ENCODE assay signal across 19 cellular contexts in genomic region chr6:45572833-45573232, GRCh38.
A peak's percentile ranks its signal among the peaks of the same experiment; 100 is the strongest.
DNase-seq lines count a peak whose midpoint lies in the region; ATAC-seq and TF ChIP-seq lines count a peak whose summit lies in the region.
"Had no signal": no experiment of that assay in that cellular context is flagged by ENCODE, and none has a peak within 500 bp of the region (broad histone marks: within the 10 kb centered on the region; RNA-seq: fewer than 3 reads in every experiment).

No MANE protein-coding gene starts in this region.

- no peak overlapping the region for H3K14ac ChIP-seq in neuronal stem cell (ENCODE audit: low read length)

- H3K4me1 ChIP-seq in CD8-positive, alpha-beta memory T cell (ENCODE audit: insufficient read depth, low read length): peaks cover 12% of the 10 kb centered on the region
- peaks cover 0 to 5% of the 10 kb centered on the region in 2 donors for H3K4me1 ChIP-seq in neuronal stem cell (ENCODE audit: control insufficient read depth in 2 of 2, insufficient read depth in 1 of 2, low read depth in 1 of 2, low read length in 2 of 2)

- no peak overlapping the region for H3K23ac ChIP-seq in neuronal stem cell (ENCODE audit: low read depth, low read length, poor library complexity)

- no peak overlapping the region for H3K4me2 ChIP-seq in neuronal stem cell (ENCODE audit: insufficient read depth, low read length, poor library complexity, severe bottlenecking)

- CTCF ChIA-PET in activated CD8-positive, alpha-beta T cell treated with anti-CD3 and anti-CD28 coated beads, Interleukin-2, amount 10 ng/mL, durations not matched to agents 7 days and 5 days (lab: Charles Lee): interaction anchor here (0.7 to 1.2 kb wide), 2 partner anchors 52 to 142 kb away, joined by 3 read pairs; no protein-coding TSS in a partner anchor
- CTCF ChIA-PET in activated CD8-positive, alpha-beta T cell treated with anti-CD3 and anti-CD28 coated beads for 36 hours (lab: Charles Lee): no interaction called here
- CTCF ChIA-PET in CD8-positive, alpha-beta memory T cell (lab: Charles Lee): no interaction called here

- no peaks in the 10 kb centered on the region for H3K27me3 Mint-ChIP-seq in activated CD8-positive, alpha-beta T cell treated with anti-CD3 and anti-CD28 coated beads, Interleukin-2, amount 10 ng/mL, durations not matched to agents 7 days and 5 days (ENCODE audit: low read depth)
- no peaks in the 10 kb centered on the region for H3K27me3 Mint-ChIP-seq in activated CD8-positive, alpha-beta T cell treated with anti-CD3 and anti-CD28 coated beads for 36 hours
- H3K27me3 Mint-ChIP-seq in CD8-positive, alpha-beta memory T cell: no peaks in the 10 kb centered on the region
- no peaks in the 10 kb centered on the region for H3K27me3 Mint-ChIP-seq in activated T-helper 17 cell treated with anti-CD3 and anti-CD28 coated beads, Interleukin-2, amount 50 U/mL, for 72 hours
- H3K27me3 Mint-ChIP-seq: CD4-positive, alpha-beta T cell had no signal

- H2BK12ac ChIP-seq in neuronal stem cell (ENCODE audit: low read length): no peak overlapping the region

- H2AFZ ChIP-seq in neuronal stem cell (ENCODE audit: low read length): no peak overlapping the region

- no peaks in the 10 kb centered on the region for H3K27me3 ChIP-seq in CD8-positive, alpha-beta memory T cell (ENCODE audit: insufficient read depth, low read length, poor library complexity, severe bottlenecking)
- H3K27me3 ChIP-seq in neuronal stem cell (ENCODE audit: control insufficient read depth in 3 of 3, insufficient read depth in 3 of 3, low read depth in 1 of 3, low read length in 3 of 3): no peaks in the 10 kb centered on the region

- no peaks in the 10 kb centered on the region for H3K36me3 Mint-ChIP-seq in activated CD8-positive, alpha-beta T cell treated with anti-CD3 and anti-CD28 coated beads, Interleukin-2, amount 10 ng/mL, durations not matched to agents 7 days and 5 days (ENCODE audit: low read depth)
- H3K36me3 Mint-ChIP-seq in activated CD8-positive, alpha-beta T cell treated with anti-CD3 and anti-CD28 coated beads for 36 hours (ENCODE audit: low read depth): no peaks in the 10 kb centered on the region
- H3K36me3 Mint-ChIP-seq in CD8-positive, alpha-beta memory T cell: no peaks in the 10 kb centered on the region
- no peaks in the 10 kb centered on the region for H3K36me3 Mint-ChIP-seq in activated T-helper 17 cell treated with anti-CD3 and anti-CD28 coated beads, Interleukin-2, amount 50 U/mL, for 72 hours (ENCODE audit: low read depth)

- no CpG with 5 or more reads among the region's 4 CpGs for WGBS in neuronal stem cell (ENCODE audit: extremely low coverage in 2 of 2, insufficient read length in 2 of 2, insufficient replicate concordance in 1 of 2), 2 donors

- no peak overlapping the region for H2AK5ac ChIP-seq in neuronal stem cell (ENCODE audit: low read depth, low read length)

- no peaks in the 10 kb centered on the region for H3K9me3 Mint-ChIP-seq in activated CD8-positive, alpha-beta T cell treated with anti-CD3 and anti-CD28 coated beads, Interleukin-2, amount 10 ng/mL, durations not matched to agents 7 days and 5 days (ENCODE audit: insufficient read depth)
- no peaks in the 10 kb centered on the region for H3K9me3 Mint-ChIP-seq in activated CD8-positive, alpha-beta T cell treated with anti-CD3 and anti-CD28 coated beads for 36 hours
- H3K9me3 Mint-ChIP-seq in CD8-positive, alpha-beta memory T cell: no peaks in the 10 kb centered on the region
- no peaks in the 10 kb centered on the region for H3K9me3 Mint-ChIP-seq in activated T-helper 17 cell treated with anti-CD3 and anti-CD28 coated beads, Interleukin-2, amount 50 U/mL, for 72 hours
- H3K9me3 Mint-ChIP-seq: CD4-positive, alpha-beta T cell had no signal

- no peak overlapping the region for H4K8ac ChIP-seq in neuronal stem cell (ENCODE audit: low read depth, low read length)

- H3K4me1 Mint-ChIP-seq in activated CD8-positive, alpha-beta T cell treated with anti-CD3 and anti-CD28 coated beads, Interleukin-2, amount 10 ng/mL, durations not matched to agents 7 days and 5 days (ENCODE audit: low read depth): peaks cover 26% of the 10 kb centered on the region
- H3K4me1 Mint-ChIP-seq in activated CD8-positive, alpha-beta T cell treated with anti-CD3 and anti-CD28 coated beads for 36 hours (ENCODE audit: low read depth): peaks cover 25% of the 10 kb centered on the region
- peaks cover 30 to 55% (median 34%) of the 10 kb centered on the region in 3 donors for H3K4me1 Mint-ChIP-seq in CD8-positive, alpha-beta memory T cell
- peaks cover 28% of the 10 kb centered on the region for H3K4me1 Mint-ChIP-seq in activated T-helper 17 cell treated with anti-CD3 and anti-CD28 coated beads, Interleukin-2, amount 50 U/mL, for 72 hours

- no peak overlapping the region for H2BK15ac ChIP-seq in neuronal stem cell (ENCODE audit: low read length)

- no peak overlapping the region for H3K9ac ChIP-seq in neuronal stem cell (ENCODE audit: low read depth, low read length, poor library complexity)

- peak overlapping the region; percentile 47 for H3K27ac Mint-ChIP-seq in activated CD8-positive, alpha-beta T cell treated with anti-CD3 and anti-CD28 coated beads, Interleukin-2, amount 10 ng/mL, durations not matched to agents 7 days and 5 days
- no peak overlapping the region for H3K27ac Mint-ChIP-seq in activated CD8-positive, alpha-beta T cell treated with anti-CD3 and anti-CD28 coated beads for 36 hours
- peak overlapping the region in 5 of 8 donors; percentile 13 to 76 (median 68) for H3K27ac Mint-ChIP-seq in CD8-positive, alpha-beta memory T cell
- H3K27ac Mint-ChIP-seq in activated T-helper 17 cell treated with anti-CD3 and anti-CD28 coated beads, Interleukin-2, amount 50 U/mL, for 72 hours: peak overlapping the region; percentile 3
- H3K27ac Mint-ChIP-seq: CD4-positive, alpha-beta T cell had no signal

- no peaks in the 10 kb centered on the region for H3K9me3 ChIP-seq in CD8-positive, alpha-beta memory T cell (ENCODE audit: low read length)
- no peaks in the 10 kb centered on the region for H3K9me3 ChIP-seq in neuronal stem cell (replicated peaks in 1 of 2; ENCODE audit: control insufficient read depth in 2 of 2, insufficient read depth in 1 of 2, low read depth in 1 of 2, low read length in 2 of 2)

- no peak overlapping the region for H2BK120ac ChIP-seq in neuronal stem cell (ENCODE audit: low read depth, low read length)

- H3K18ac ChIP-seq in neuronal stem cell (ENCODE audit: low read length): no peak overlapping the region

- H3K4me3 Mint-ChIP-seq in activated CD8-positive, alpha-beta T cell treated with anti-CD3 and anti-CD28 coated beads, Interleukin-2, amount 10 ng/mL, durations not matched to agents 7 days and 5 days: no peak overlapping the region
- H3K4me3 Mint-ChIP-seq in activated CD8-positive, alpha-beta T cell treated with anti-CD3 and anti-CD28 coated beads for 36 hours: no peak overlapping the region
- peak overlapping the region in 6 of 7 donors; percentile 14 to 71 (median 64) for H3K4me3 Mint-ChIP-seq in CD8-positive, alpha-beta memory T cell
- H3K4me3 Mint-ChIP-seq in activated T-helper 17 cell treated with anti-CD3 and anti-CD28 coated beads, Interleukin-2, amount 50 U/mL, for 72 hours: no peak overlapping the region
- H3K4me3 Mint-ChIP-seq: CD4-positive, alpha-beta T cell had no signal

- no peaks in the 10 kb centered on the region for H3K79me1 ChIP-seq in neuronal stem cell (ENCODE audit: low read depth, low read length)

- no peaks in the 10 kb centered on the region for H3K36me3 ChIP-seq in CD8-positive, alpha-beta memory T cell (ENCODE audit: insufficient read depth, low read length)
- H3K36me3 ChIP-seq in neuronal stem cell (replicated peaks in 1 of 2; ENCODE audit: control insufficient read depth in 2 of 2, insufficient read depth in 2 of 2, low read length in 2 of 2): no peaks in the 10 kb centered on the region

- H4K91ac ChIP-seq in neuronal stem cell (ENCODE audit: low read depth, low read length, poor library complexity): no peak overlapping the region

- POLR2A ChIA-PET in activated CD8-positive, alpha-beta T cell treated with anti-CD3 and anti-CD28 coated beads, Interleukin-2, amount 10 ng/mL, durations not matched to agents 7 days and 5 days (lab: Charles Lee): no interaction called here
- POLR2A ChIA-PET in activated CD8-positive, alpha-beta T cell treated with anti-CD3 and anti-CD28 coated beads for 36 hours (lab: Charles Lee): no interaction called here
- POLR2A ChIA-PET in CD8-positive, alpha-beta memory T cell (lab: Charles Lee): no interaction called here

- intact Hi-C loops in activated CD8-positive, alpha-beta T cell treated with anti-CD3 and anti-CD28 coated beads for 36 hours (cut with micrococcal nuclease): no loop called here
- intact Hi-C loops in left cardiac atrium (cut with DNase I): no loop called here

- peak; percentile 31 for DNase-seq in activated CD8-positive, alpha-beta T cell treated with anti-CD3 and anti-CD28 coated beads, Interleukin-2, amount 10 ng/mL, durations not matched to agents 7 days and 5 days
- no peak for DNase-seq in activated CD8-positive, alpha-beta T cell treated with anti-CD3 and anti-CD28 coated beads for 36 hours
- DNase-seq in CD8-positive, alpha-beta memory T cell: no peak
- DNase-seq in neuronal stem cell (ENCODE audit: low spot score) (no peak), NCI-H2196 (lab: John Stamatoyannopoulos, UW; ENCODE audit: unreplicated experiment) (no peak), left cardiac atrium (no peak)
- DNase-seq: CD4-positive, alpha-beta T cell; DMS53; GDM1; KG1; NCI-H1105 treated with DMSO at 0.1 percent for 48 hours; NCI-H1694; NCI-H2081; NCI-H2171; NCI-H524 treated with DMSO at 0.1 percent for 48 hours; NCI-H82; SIG-M5 had no signal

- no peak for ATAC-seq in activated CD8-positive, alpha-beta T cell treated with anti-CD3 and anti-CD28 coated beads, Interleukin-2, amount 10 ng/mL, durations not matched to agents 7 days and 5 days
- ATAC-seq in activated CD8-positive, alpha-beta T cell treated with anti-CD3 and anti-CD28 coated beads for 36 hours: no peak
- no peak for ATAC-seq in activated T-helper 17 cell treated with anti-CD3 and anti-CD28 coated beads, Interleukin-2, amount 50 U/mL, for 72 hours (replicated peaks)
- ATAC-seq in left cardiac atrium: no peak
- ATAC-seq: Panc1 had no signal

- H3K4me3 ChIP-seq in CD8-positive, alpha-beta memory T cell (ENCODE audit: low read length): no peak overlapping the region
- H3K4me3 ChIP-seq in neuronal stem cell (ENCODE audit: low read length in 2 of 2): no peak overlapping the region

- H2BK5ac ChIP-seq in neuronal stem cell (ENCODE audit: low read length): no peak overlapping the region

- no peak for TF ChIP-seq CTCF in activated CD8-positive, alpha-beta T cell treated with anti-CD3 and anti-CD28 coated beads for 36 hours (IDR thresholded peaks at IDR 0.05)

- H3K4ac ChIP-seq in neuronal stem cell (ENCODE audit: low read length): peak overlapping the region; percentile 23

- no peak overlapping the region for H3K27ac ChIP-seq in CD8-positive, alpha-beta memory T cell (ENCODE audit: low read depth, low read length)
- H3K27ac ChIP-seq in neuronal stem cell (replicated peaks; ENCODE audit: low read length): no peak overlapping the region

Comparison
In these comparisons a context has a peak if more than half of its experiments do, and no peak if none do; other contexts are left out.
1. H3K4me3 Mint-ChIP-seq: peak in CD8-positive, alpha-beta memory T cell (6 of 7); none in activated CD8-positive, alpha-beta T cell treated with anti-CD3 and anti-CD28 coated beads, Interleukin-2, amount 10 ng/mL, durations not matched to agents 7 days and 5 days (single experiment), activated CD8-positive, alpha-beta T cell treated with anti-CD3 and anti-CD28 coated beads for 36 hours (single experiment) and activated T-helper 17 cell treated with anti-CD3 and anti-CD28 coated beads, Interleukin-2, amount 50 U/mL, for 72 hours (single experiment).